Comparison of ENCODE assay signal across 29 cellular contexts in genomic region chr3:94617312-94617711, GRCh38.
"Had no signal": no experiment of that assay in that cellular context is flagged by ENCODE, and none has a peak within 500 bp of the region (broad histone marks: within the 10 kb centered on the region; RNA-seq: fewer than 3 reads in every experiment).

No MANE protein-coding gene starts in this region.

- H3K27me3 ChIP-seq: brain microvascular endothelial cell had no signal

- H3K4me1 Mint-ChIP-seq: activated B cell treated with CpG ODN at 0.5 μM for 24 hours; activated naive CD4-positive, alpha-beta T cell treated with anti-CD3 and anti-CD28 coated beads, Interleukin-2, amount 10 ng/mL, durations not matched to agents 7 days and 5 days; activated naive CD8-positive, alpha-beta T cell treated with anti-CD3 and anti-CD28 coated beads, Interleukin-2, amount 50 U/mL, for 24 hours; central memory CD8-positive, alpha-beta T cell had no signal

- H3K27ac Mint-ChIP-seq: activated B cell treated with CpG ODN at 0.5 μM for 24 hours; activated CD4-positive, alpha-beta memory T cell treated with anti-CD3 and anti-CD28 coated beads for 36 hours; activated naive CD4-positive, alpha-beta T cell treated with anti-CD3 and anti-CD28 coated beads, Interleukin-2, amount 10 ng/mL, durations not matched to agents 7 days and 5 days; activated naive CD8-positive, alpha-beta T cell; activated naive CD8-positive, alpha-beta T cell treated with anti-CD3 and anti-CD28 coated beads, Interleukin-2, amount 50 U/mL, for 24 hours had no signal

- H3K4me3 Mint-ChIP-seq: activated B cell treated with CpG ODN at 0.5 μM for 24 hours; activated CD4-positive, alpha-beta memory T cell treated with anti-CD3 and anti-CD28 coated beads for 36 hours; activated naive CD4-positive, alpha-beta T cell treated with anti-CD3 and anti-CD28 coated beads, Interleukin-2, amount 10 ng/mL, durations not matched to agents 7 days and 5 days; activated naive CD8-positive, alpha-beta T cell; activated naive CD8-positive, alpha-beta T cell treated with anti-CD3 and anti-CD28 coated beads, Interleukin-2, amount 50 U/mL, for 24 hours; activated T-cell treated with anti-CD3 and anti-CD28 coated beads, Interleukin-2, amount 50 U/mL, for 4 hours; central memory CD8-positive, alpha-beta T cell had no signal

- ATAC-seq: activated naive CD8-positive, alpha-beta T cell treated with anti-CD3 and anti-CD28 coated beads, Interleukin-2, amount 50 U/mL, for 24 hours; activated T-cell treated with anti-CD3 and anti-CD28 coated beads, Interleukin-2, amount 50 U/mL, for 4 hours; Panc1 had no signal

- DNase-seq: activated B cell treated with CpG ODN at 0.5 μM for 24 hours; activated CD4-positive, alpha-beta memory T cell treated with anti-CD3 and anti-CD28 coated beads for 36 hours; activated CD4-positive, alpha-beta T cell treated with anti-CD3 and anti-CD28 coated beads for 4 hours; activated CD4-positive, alpha-beta T cell treated with anti-CD3 and anti-CD28 coated beads, Interleukin-2, amount 50 U/mL, for 1 hour; activated CD4-positive, CD25-positive, alpha-beta regulatory T cell treated with anti-CD3 and anti-CD28 coated beads, Interleukin-2, amount 50 U/mL, for 72 hours; activated CD8-positive, alpha-beta memory T cell treated with anti-CD3 and anti-CD28 coated beads, Interleukin-2, amount 50 U/mL, for 4 hours; activated effector memory CD4-positive, alpha-beta T cell treated with Interleukin-2 at 50 U/mL for 16 hours; activated naive CD4-positive, alpha-beta T cell treated with anti-CD3 and anti-CD28 coated beads, Interleukin-2, amount 10 ng/mL, durations not matched to agents 7 days and 5 days; activated naive CD8-positive, alpha-beta T cell treated with anti-CD3 and anti-CD28 coated beads, Interleukin-2, amount 50 U/mL, for 24 hours; activated T-cell treated with anti-CD3 and anti-CD28 coated beads for 4 hours; activated T-cell treated with anti-CD3 and anti-CD28 coated beads, Interleukin-2, amount 50 U/mL, for 4 hours; anterior cingulate cortex; brain microvascular endothelial cell; NCI-H1092 treated with DMSO at 0.1 percent for 48 hours; NCI-H1417; NCI-H146; NCI-H187; NCI-H2029 treated with DMSO at 0.1 percent for 48 hours; NCI-H2107; NCI-H2171; NCI-H510A; NCI-H748 treated with DMSO at 0.1 percent for 48 hours; OCI-M1; SHP77 treated with DMSO at 0.1 percent for 48 hours; SW 1271; T1000 had no signal

- H3K36me3 Mint-ChIP-seq: activated CD4-positive, alpha-beta memory T cell treated with anti-CD3 and anti-CD28 coated beads for 36 hours; activated naive CD4-positive, alpha-beta T cell treated with anti-CD3 and anti-CD28 coated beads, Interleukin-2, amount 10 ng/mL, durations not matched to agents 7 days and 5 days; activated naive CD8-positive, alpha-beta T cell had no signal

- H3K27ac ChIP-seq: brain microvascular endothelial cell had no signal

- H3K27me3 Mint-ChIP-seq: activated B cell treated with CpG ODN at 0.5 μM for 24 hours; activated CD4-positive, alpha-beta memory T cell treated with anti-CD3 and anti-CD28 coated beads for 36 hours; activated naive CD4-positive, alpha-beta T cell treated with anti-CD3 and anti-CD28 coated beads, Interleukin-2, amount 10 ng/mL, durations not matched to agents 7 days and 5 days; activated naive CD8-positive, alpha-beta T cell; activated naive CD8-positive, alpha-beta T cell treated with anti-CD3 and anti-CD28 coated beads, Interleukin-2, amount 50 U/mL, for 24 hours; central memory CD8-positive, alpha-beta T cell had no signal

- H3K36me3 ChIP-seq: brain microvascular endothelial cell had no signal
